ENCODE assay signal across 14 cellular contexts in genomic region chr4:84901745-84902283, GRCh38.
DNase-seq lines count a peak whose midpoint lies in the region; ATAC-seq, FAIRE-seq and TF ChIP-seq lines count a peak whose summit lies in the region.
"Had no signal": no experiment of that assay in that cellular context is flagged by ENCODE, and none has a peak within 500 bp of the region (broad histone marks: within the 10 kb centered on the region; RNA-seq: fewer than 3 reads in every experiment).

No MANE protein-coding gene starts in this region.

- no peak overlapping the region for H2AK5ac ChIP-seq in neuronal stem cell (ENCODE audit: low read depth, low read length)

- H2AFZ ChIP-seq in SK-N-SH (ENCODE audit: low read depth), result no peak overlapping the region
- H2AFZ ChIP-seq in astrocyte (ENCODE audit: low read depth, low read length), result no peak overlapping the region
- no peak overlapping the region for H2AFZ ChIP-seq in neuronal stem cell (ENCODE audit: low read length)

- no peak for TF ChIP-seq CTCF in D721Med (IDR thresholded peaks at IDR 0.05; ENCODE audit: insufficient read depth, missing control alignments)
- no peak for TF ChIP-seq CTCF in SK-N-SH (IDR thresholded peaks at IDR 0.05)
- TF ChIP-seq CTCF in astrocyte (IDR thresholded peaks at IDR 0.05; ENCODE audit: insufficient read depth, low read depth, low read length), result no peak

- peaks cover 8% of the 10 kb centered on the region for H3K4me1 Mint-ChIP-seq in astrocyte (ENCODE audit: low read depth, unreplicated experiment)
- H3K4me1 Mint-ChIP-seq: CD4-positive, CD25-positive, alpha-beta regulatory T cell had no signal

- TF ChIP-seq EP300 in SK-N-SH (IDR thresholded peaks at IDR 0.05; ENCODE audit: borderline replicate concordance in 1 of 2, low read depth in 1 of 2, low read length in 1 of 2), result no peak

- H3F3A ChIP-seq in SK-N-SH (replicated peaks; ENCODE audit: insufficient read depth), result no peaks in the 10 kb centered on the region

- H3K23ac ChIP-seq in neuronal stem cell (ENCODE audit: low read depth, low read length, poor library complexity), result no peak overlapping the region

- no peaks in the 10 kb centered on the region for H3K79me1 ChIP-seq in neuronal stem cell (ENCODE audit: low read depth, low read length)

- H4K20me1 ChIP-seq in SK-N-SH (ENCODE audit: insufficient read depth) (no peaks in the 10 kb centered on the region), astrocyte (ENCODE audit: insufficient read depth, low read length) (peaks cover 44% of the 10 kb centered on the region)

- no peak overlapping the region for H4K91ac ChIP-seq in neuronal stem cell (ENCODE audit: low read depth, low read length, poor library complexity)

- no peaks in the 10 kb centered on the region for H3K27me3 ChIP-seq in SK-N-SH (ENCODE audit: insufficient read depth)
- no peaks in the 10 kb centered on the region for H3K27me3 ChIP-seq in astrocyte (ENCODE audit: insufficient read depth, low read length)
- no peaks in the 10 kb centered on the region for H3K27me3 ChIP-seq in neuronal stem cell (ENCODE audit: control insufficient read depth in 3 of 3, insufficient read depth in 3 of 3, low read depth in 1 of 3, low read length in 3 of 3)
- H3K27me3 ChIP-seq: BLaER1 treated with 17β-estradiol and CSF1 and Interleukin-3, amounts not matched to agents 10 nM and 100 nM had no signal

- no peak overlapping the region for H2BK12ac ChIP-seq in neuronal stem cell (ENCODE audit: low read length)

- H2BK5ac ChIP-seq in neuronal stem cell (ENCODE audit: low read length), result no peak overlapping the region

- H3K9me2 ChIP-seq in SK-N-SH, result no peaks in the 10 kb centered on the region

- H3K4ac ChIP-seq in neuronal stem cell (ENCODE audit: low read length), result no peak overlapping the region

- H3K36me3 ChIP-seq in SK-N-SH (replicated peaks in 1 of 2; ENCODE audit: control insufficient read depth in 1 of 2, insufficient read depth in 2 of 2, low read length in 1 of 2), result peaks cover 2 to 14% of the 10 kb centered on the region in 2 experiments
- no peaks in the 10 kb centered on the region for H3K36me3 ChIP-seq in astrocyte (ENCODE audit: insufficient read depth, low read length)
- peaks cover 2 to 33% of the 10 kb centered on the region in 2 donors for H3K36me3 ChIP-seq in neuronal stem cell (replicated peaks in 1 of 2; ENCODE audit: control insufficient read depth in 2 of 2, insufficient read depth in 2 of 2, low read length in 2 of 2)

- no peaks in the 10 kb centered on the region for H3K27me3 Mint-ChIP-seq in astrocyte (ENCODE audit: low read depth, unreplicated experiment)
- H3K27me3 Mint-ChIP-seq: CD4-positive, CD25-positive, alpha-beta regulatory T cell had no signal

- DNase-seq in D721Med (ENCODE audit: insufficient read length, low spot score), result no peak
- peak; percentile 11 for DNase-seq in SK-N-SH
- DNase-seq in astrocyte (ENCODE audit: low read depth), result no peak
- DNase-seq in neuronal stem cell (ENCODE audit: low spot score), result no peak
- DNase-seq: ACHN; CD4-positive, CD25-positive, alpha-beta regulatory T cell; DMS 273 treated with DMSO at 0.1 percent for 48 hours had no signal

- peaks cover 6% of the 10 kb centered on the region for H3K36me3 Mint-ChIP-seq in astrocyte (ENCODE audit: low read depth, unreplicated experiment)
- H3K36me3 Mint-ChIP-seq: CD4-positive, CD25-positive, alpha-beta regulatory T cell had no signal

- ATAC-seq in HG02938 (IDR thresholded peaks at IDR 0.05; ENCODE audit: unreplicated experiment) (no peak), HG03039 (IDR thresholded peaks at IDR 0.05; ENCODE audit: unreplicated experiment) (no peak), GM21528 (IDR thresholded peaks at IDR 0.05; ENCODE audit: low FRiP score, unreplicated experiment) (no peak)
- ATAC-seq: HCT116 had no signal

- TF ChIP-seq RAD21 in SK-N-SH (IDR thresholded peaks at IDR 0.05; ENCODE audit: low read length), result no peak

- POLR2A ChIA-PET in SK-N-SH (lab: Yijun Ruan, JAX), result no interaction called here

- H3K27ac ChIP-seq in SK-N-SH (ENCODE audit: low read depth in 2 of 2, low read length in 1 of 2), result peak overlapping the region in 1 of 2 experiments; percentile 54; a peak in 2 of 4 replicates
- H3K27ac ChIP-seq in astrocyte (ENCODE audit: low read depth, low read length), result no peak overlapping the region
- no peak overlapping the region for H3K27ac ChIP-seq in neuronal stem cell (replicated peaks; ENCODE audit: low read length)
- H3K27ac ChIP-seq: BLaER1 treated with 17β-estradiol and CSF1 and Interleukin-3, amounts not matched to agents 10 nM and 100 nM had no signal

- H3K9ac ChIP-seq in SK-N-SH (no peak overlapping the region), astrocyte (ENCODE audit: low read length) (no peak overlapping the region), neuronal stem cell (ENCODE audit: low read depth, low read length, poor library complexity) (no peak overlapping the region)
- H3K9ac ChIP-seq: BLaER1 treated with 17β-estradiol and CSF1 and Interleukin-3, amounts not matched to agents 10 nM and 100 nM had no signal

- no peak overlapping the region for H3K4me3 Mint-ChIP-seq in astrocyte (ENCODE audit: unreplicated experiment)
- H3K4me3 Mint-ChIP-seq: CD4-positive, CD25-positive, alpha-beta regulatory T cell had no signal

- H3K18ac ChIP-seq in neuronal stem cell (ENCODE audit: low read length), result no peak overlapping the region

- H3K14ac ChIP-seq in neuronal stem cell (ENCODE audit: low read length), result no peak overlapping the region

- no peak overlapping the region for H3K4me3 ChIP-seq in SK-N-SH (ENCODE audit: low read depth in 2 of 2, low read length in 1 of 2)
- H3K4me3 ChIP-seq in astrocyte (ENCODE audit: insufficient read depth, low read depth, low read length), result no peak overlapping the region
- H3K4me3 ChIP-seq in neuronal stem cell (ENCODE audit: low read length in 2 of 2), result no peak overlapping the region
- H3K4me3 ChIP-seq: BLaER1 treated with 17β-estradiol and CSF1 and Interleukin-3, amounts not matched to agents 10 nM and 100 nM had no signal

- 80% methylated on average over 3 of the region's 3 CpGs for WGBS in SK-N-SH (ENCODE audit: low lambda C conversion rate)
- no CpG with 5 or more reads among the region's 3 CpGs for WGBS in neuronal stem cell (ENCODE audit: extremely low coverage in 2 of 2, insufficient read length in 2 of 2, insufficient replicate concordance in 1 of 2), 2 donors

- H3K9me3 ChIP-seq in SK-N-SH (no peaks in the 10 kb centered on the region), astrocyte (ENCODE audit: insufficient read depth, low read depth, low read length) (no peaks in the 10 kb centered on the region), neuronal stem cell (replicated peaks in 1 of 2; ENCODE audit: control insufficient read depth in 2 of 2, insufficient read depth in 1 of 2, low read depth in 1 of 2, low read length in 2 of 2) (no peaks in the 10 kb centered on the region)

- FAIRE-seq in D721Med (lab: Jason Lieb, UNC), result peak; percentile 73
- FAIRE-seq in astrocyte (lab: Jason Lieb, UNC), result peak; percentile 50
- FAIRE-seq in islet of Langerhans (lab: Jason Lieb, UNC), result peak; percentile 33
- FAIRE-seq: H54 had no signal

- no peak overlapping the region for H4K8ac ChIP-seq in neuronal stem cell (ENCODE audit: low read depth, low read length)

- H3K4me2 ChIP-seq in SK-N-SH (no peak overlapping the region), astrocyte (ENCODE audit: low read length) (no peak overlapping the region), neuronal stem cell (ENCODE audit: insufficient read depth, low read length, poor library complexity, severe bottlenecking) (no peak overlapping the region)

- H2BK15ac ChIP-seq in neuronal stem cell (ENCODE audit: low read length), result no peak overlapping the region

- H3K9me3 Mint-ChIP-seq in astrocyte (ENCODE audit: unreplicated experiment), result no peaks in the 10 kb centered on the region

- no peak overlapping the region for H3K27ac Mint-ChIP-seq in astrocyte (ENCODE audit: unreplicated experiment)
- H3K27ac Mint-ChIP-seq: CD4-positive, CD25-positive, alpha-beta regulatory T cell had no signal

- H3K4me1 ChIP-seq in SK-N-SH (ENCODE audit: control insufficient read depth in 1 of 2, insufficient read depth in 2 of 2, low read depth in 1 of 2, low read length in 1 of 2) (peaks cover 0 to 18% of the 10 kb centered on the region in 2 experiments; a peak in 2 of 4 replicates), astrocyte (ENCODE audit: insufficient read depth, low read length) (no peaks in the 10 kb centered on the region), neuronal stem cell (ENCODE audit: control insufficient read depth in 2 of 2, insufficient read depth in 1 of 2, low read depth in 1 of 2, low read length in 2 of 2) (peaks cover 0 to 2% of the 10 kb centered on the region in 2 donors)

- H3K79me2 ChIP-seq in SK-N-SH (ENCODE audit: insufficient read depth) (peaks cover 43% of the 10 kb centered on the region), astrocyte (ENCODE audit: insufficient read depth, low read length) (peaks cover 67% of the 10 kb centered on the region)

- CTCF ChIA-PET in SK-N-SH (lab: Yijun Ruan, JAX), result interaction anchor here (1.2 to 1.7 kb wide), 3 partner anchors 10 to 151 kb away, joined by 4 to 5 read pairs (median 5); no protein-coding TSS in a partner anchor

- H2BK120ac ChIP-seq in neuronal stem cell (ENCODE audit: low read depth, low read length), result no peak overlapping the region

TF ChIP-seq in SK-N-SH, 30 proteins besides CTCF, POLR2A, EP300 and RAD21:
- TF ChIP-seq RCOR1 (IDR thresholded peaks at IDR 0.05; ENCODE audit: low read length) (peak; percentile 42; the same call in 1 of the 2 replicates), NRF1 (IDR thresholded peaks at IDR 0.05; ENCODE audit: low read depth, low read length) (no peak), TCF12 (IDR thresholded peaks at IDR 0.05) (0 out of 2 replicates have a peak, but pooled peaks have one; percentile 8), TAF1 (IDR thresholded peaks at IDR 0.05; ENCODE audit: borderline replicate concordance, low read depth, low read length) (no peak)
